1 cellular context compared by ENCODE assay signal in genomic region chr16:58678716-58679115, GRCh38.
TF ChIP-seq lines count a peak whose summit lies in the region.

No MANE protein-coding gene starts in this region.

TF ChIP-seq in GM23338, 12 proteins besides CTCF, POLR2A, EP300 and RAD21 (continued from another document):
- TF ChIP-seq ZNF462 (CRISPR knock-in tag; IDR thresholded peaks at IDR 0.05) (no peak), EZH2phosphoT487 (IDR thresholded peaks at IDR 0.05; ENCODE audit: unreplicated experiment) (no peak), STAT1 (IDR thresholded peaks at IDR 0.05; ENCODE audit: unreplicated experiment) (no peak), NANOG (IDR thresholded peaks at IDR 0.05; ENCODE audit: borderline replicate concordance) (no peak), REST (IDR thresholded peaks at IDR 0.05; ENCODE audit: unreplicated experiment) (no peak)
